ENCODE assay signal across 10 cellular contexts in the genomic region with DNA sequence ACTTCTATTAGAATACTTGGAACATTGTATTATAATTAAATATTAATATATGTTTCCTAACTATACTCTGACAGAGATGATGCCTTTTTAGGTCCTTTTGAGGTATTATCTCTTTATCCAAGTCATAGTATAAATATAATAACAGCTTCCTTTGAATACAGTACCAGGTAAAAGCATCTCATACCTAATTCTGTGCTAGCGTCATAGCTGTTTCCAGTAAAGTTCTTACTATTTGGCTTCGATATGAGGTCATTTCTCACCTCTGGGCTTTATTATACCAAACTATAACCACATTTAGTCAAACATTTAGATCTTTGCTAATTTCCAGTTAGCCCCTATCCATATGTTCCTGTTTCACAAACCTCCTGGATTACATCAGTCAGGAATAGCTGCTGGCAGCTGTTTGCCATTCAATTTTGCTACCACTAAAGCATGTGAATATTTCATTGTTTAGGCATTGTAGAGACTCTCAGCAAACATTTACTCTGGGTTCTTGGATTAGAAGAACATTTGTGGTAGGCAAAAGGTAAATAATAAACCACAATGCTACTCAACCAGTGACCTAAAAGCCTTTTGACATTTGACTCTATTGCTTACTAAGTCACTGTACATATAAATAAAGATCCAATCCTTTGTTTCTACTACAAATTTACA.
DNase-seq lines count a peak whose midpoint lies in the region; ATAC-seq, FAIRE-seq and TF ChIP-seq lines count a peak whose summit lies in the region.
"Had no signal": no experiment of that assay in that cellular context is flagged by ENCODE, and none has a peak within 500 bp of the region (broad histone marks: within the 10 kb centered on the region; RNA-seq: fewer than 3 reads in every experiment).

No MANE protein-coding gene starts in this region.

- no peaks in the 10 kb centered on the region for H3K9me3 Mint-ChIP-seq in GM23338

- H3K9me2 ChIP-seq in GM23338 (ENCODE audit: insufficient read depth): 0 out of 2 replicates have a peak, but pooled peaks cover 3% of the 10 kb centered on the region

- H2AFZ ChIP-seq in GM23338: no peak overlapping the region

- ATAC-seq in GM23338 (no peak), GM18909 (IDR thresholded peaks at IDR 0.05; ENCODE audit: poor library complexity, unreplicated experiment) (no peak), GM18502 (IDR thresholded peaks at IDR 0.05; ENCODE audit: poor library complexity, unreplicated experiment) (no peak)
- ATAC-seq: psoas muscle had no signal

- H3F3A ChIP-seq in GM23338 (replicated peaks; ENCODE audit: low read depth): no peaks in the 10 kb centered on the region

- H3K4me3 ChIP-seq in GM23338 (no peak overlapping the region), small intestine (ENCODE audit: low read depth in 1 of 2, low read length in 2 of 2) (no peak overlapping the region)
- H3K4me3 ChIP-seq: dorsolateral prefrontal cortex, psoas muscle had no signal

- no peaks in the 10 kb centered on the region for H3K27me3 ChIP-seq in GM23338 (ENCODE audit: insufficient read depth)
- H3K27me3 ChIP-seq in small intestine (ENCODE audit: control insufficient read depth in 2 of 2, insufficient read depth in 2 of 2, low read length in 2 of 2): no peaks in the 10 kb centered on the region
- H3K27me3 ChIP-seq: dorsolateral prefrontal cortex had no signal

- no peaks in the 10 kb centered on the region for H4K20me1 ChIP-seq in GM23338 (replicated peaks; ENCODE audit: insufficient read depth)

- peak overlapping the region; percentile 21; the same call in 1 of the 2 replicates for H3K4me2 ChIP-seq in GM23338

- peaks cover 19% of the 10 kb centered on the region for H3K4me1 Mint-ChIP-seq in GM23338

- no peaks in the 10 kb centered on the region for H3K27me3 Mint-ChIP-seq in GM23338 (ENCODE audit: insufficient read depth, low read depth, poor library complexity)

- H3K9me3 ChIP-seq in small intestine (ENCODE audit: control insufficient read depth, low read depth): no peaks in the 10 kb centered on the region
- H3K9me3 ChIP-seq: psoas muscle had no signal

- WGBS in small intestine, 3 donors: 85 to 94% (median 86%) methylated on average over 2 of the region's 2 CpGs

- H3K4me1 ChIP-seq in GM23338 (ENCODE audit: insufficient read depth): peaks cover 13% of the 10 kb centered on the region
- H3K4me1 ChIP-seq in small intestine (ENCODE audit: control insufficient read depth in 2 of 2, insufficient read depth in 1 of 2, low read depth in 1 of 2, low read length in 1 of 2): no peaks in the 10 kb centered on the region

- TF ChIP-seq CTCF in GM23338 (conservative IDR thresholded peaks at IDR 0.05; ENCODE audit: low read depth in 2 of 2): no peak

- no peaks in the 10 kb centered on the region for H3K79me2 ChIP-seq in GM23338 (replicated peaks; ENCODE audit: insufficient read depth)

- DNase-seq in GM23338 (ENCODE audit: low spot score) (no peak), NCI-H187 treated with DMSO at 0.1 percent for 48 hours (lab: John Stamatoyannopoulos, UW) (peak; percentile 55), SW480 (ENCODE audit: low spot score) (peak; percentile 39), myocyte (ENCODE audit: low read depth) (peak; percentile 14), small intestine (no peak)
- DNase-seq: dorsolateral prefrontal cortex, H7, psoas muscle had no signal

- no peak for FAIRE-seq in small intestine (lab: Jason Lieb, UNC)

- H3K4me3 Mint-ChIP-seq in GM23338: no peak overlapping the region

- H3K36me3 ChIP-seq in GM23338 (ENCODE audit: insufficient read depth) (no peaks in the 10 kb centered on the region), small intestine (ENCODE audit: control insufficient read depth in 2 of 2, insufficient read depth in 2 of 2, low read length in 2 of 2) (no peaks in the 10 kb centered on the region)

- peak overlapping the region; percentile 22; the same call in 1 of the 2 replicates for H3K27ac ChIP-seq in GM23338 (ENCODE audit: low read depth)
- H3K27ac ChIP-seq in small intestine (ENCODE audit: low read depth in 1 of 2, low read length in 1 of 2): no peak overlapping the region
- H3K27ac ChIP-seq: dorsolateral prefrontal cortex, psoas muscle had no signal

- no peaks in the 10 kb centered on the region for H3K36me3 Mint-ChIP-seq in GM23338 (ENCODE audit: low read depth)

- peak overlapping the region; percentile 83 for H3K27ac Mint-ChIP-seq in GM23338

TF ChIP-seq in GM23338, 12 proteins besides CTCF, POLR2A, EP300 and RAD21 (continues in another document):
- no peak for TF ChIP-seq POLR2AphosphoS5 (IDR thresholded peaks at IDR 0.05; ENCODE audit: low read depth)
- TF ChIP-seq, protein P1, sequence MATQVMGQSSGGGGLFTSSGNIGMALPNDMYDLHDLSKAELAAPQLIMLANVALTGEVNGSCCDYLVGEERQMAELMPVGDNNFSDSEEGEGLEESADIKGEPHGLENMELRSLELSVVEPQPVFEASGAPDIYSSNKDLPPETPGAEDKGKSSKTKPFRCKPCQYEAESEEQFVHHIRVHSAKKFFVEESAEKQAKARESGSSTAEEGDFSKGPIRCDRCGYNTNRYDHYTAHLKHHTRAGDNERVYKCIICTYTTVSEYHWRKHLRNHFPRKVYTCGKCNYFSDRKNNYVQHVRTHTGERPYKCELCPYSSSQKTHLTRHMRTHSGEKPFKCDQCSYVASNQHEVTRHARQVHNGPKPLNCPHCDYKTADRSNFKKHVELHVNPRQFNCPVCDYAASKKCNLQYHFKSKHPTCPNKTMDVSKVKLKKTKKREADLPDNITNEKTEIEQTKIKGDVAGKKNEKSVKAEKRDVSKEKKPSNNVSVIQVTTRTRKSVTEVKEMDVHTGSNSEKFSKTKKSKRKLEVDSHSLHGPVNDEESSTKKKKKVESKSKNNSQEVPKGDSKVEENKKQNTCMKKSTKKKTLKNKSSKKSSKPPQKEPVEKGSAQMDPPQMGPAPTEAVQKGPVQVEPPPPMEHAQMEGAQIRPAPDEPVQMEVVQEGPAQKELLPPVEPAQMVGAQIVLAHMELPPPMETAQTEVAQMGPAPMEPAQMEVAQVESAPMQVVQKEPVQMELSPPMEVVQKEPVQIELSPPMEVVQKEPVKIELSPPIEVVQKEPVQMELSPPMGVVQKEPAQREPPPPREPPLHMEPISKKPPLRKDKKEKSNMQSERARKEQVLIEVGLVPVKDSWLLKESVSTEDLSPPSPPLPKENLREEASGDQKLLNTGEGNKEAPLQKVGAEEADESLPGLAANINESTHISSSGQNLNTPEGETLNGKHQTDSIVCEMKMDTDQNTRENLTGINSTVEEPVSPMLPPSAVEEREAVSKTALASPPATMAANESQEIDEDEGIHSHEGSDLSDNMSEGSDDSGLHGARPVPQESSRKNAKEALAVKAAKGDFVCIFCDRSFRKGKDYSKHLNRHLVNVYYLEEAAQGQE (IDR thresholded peaks at IDR 0.05; ENCODE audit: unreplicated experiment): no peak
- no peak for TF ChIP-seq ZNF114 (CRISPR knock-in tag; IDR thresholded peaks at IDR 0.05)
- TF ChIP-seq EZH2 (IDR thresholded peaks at IDR 0.05; ENCODE audit: low read depth, unreplicated experiment): no peak
- no peak for TF ChIP-seq JUNB (IDR thresholded peaks at IDR 0.05; ENCODE audit: unreplicated experiment)
- TF ChIP-seq NANOG (IDR thresholded peaks at IDR 0.05; ENCODE audit: borderline replicate concordance): no peak
- TF ChIP-seq ZNF331 (CRISPR knock-in tag; IDR thresholded peaks at IDR 0.05; ENCODE audit: low read depth): no peak
- TF ChIP-seq STAT1 (IDR thresholded peaks at IDR 0.05; ENCODE audit: unreplicated experiment): no peak
- TF ChIP-seq EZH2phosphoT487 (IDR thresholded peaks at IDR 0.05; ENCODE audit: unreplicated experiment): no peak
- no peak for TF ChIP-seq CREB1 (CRISPR knock-in tag; IDR thresholded peaks at IDR 0.05; ENCODE audit: low read depth)

Comparison
In these comparisons a context has a peak if more than half of its experiments do, and no peak if none do; other contexts are left out.
1. DNase-seq: peak in NCI-H187 treated with DMSO at 0.1 percent for 48 hours (single experiment), SW480 (single experiment) and myocyte (single experiment); none in GM23338 (single experiment) and small intestine (single experiment).